Comparison of ENCODE assay signal across 1 cellular context in genomic region chr16:16021988-16022682, GRCh38.
TF ChIP-seq lines count a peak whose summit lies in the region.

No MANE protein-coding gene starts in this region.

TF ChIP-seq in HepG2, 621 proteins besides CTCF, POLR2A, EP300 and RAD21 (continued from another document and continues in another):
- TF ChIP-seq ZNF512 (CRISPR knock-in tag; IDR thresholded peaks at IDR 0.05) (no peak), MAX (IDR thresholded peaks at IDR 0.05) (peak; percentile 13; the same call in 1 of the 2 replicates), ZNF317 (CRISPR knock-in tag; IDR thresholded peaks at IDR 0.05) (peak; percentile 93), RXRB (CRISPR knock-in tag; IDR thresholded peaks at IDR 0.05; ENCODE audit: borderline replicate concordance) (peak; percentile 96), ZNF3 (CRISPR knock-in tag; IDR thresholded peaks at IDR 0.05) (0 out of 2 replicates have a peak, but pooled peaks have one; percentile 41), ZNF350 (CRISPR knock-in tag; IDR thresholded peaks at IDR 0.05; ENCODE audit: borderline replicate concordance, low read depth) (0 out of 2 replicates have a peak, but pooled peaks have one; percentile 63), ZMYM4 (CRISPR knock-in tag; IDR thresholded peaks at IDR 0.05) (no peak), ZFX (CRISPR knock-in tag; IDR thresholded peaks at IDR 0.05; ENCODE audit: low read depth) (peak; percentile 44; the same call in 1 of the 2 replicates), MIER2 (CRISPR knock-in tag; IDR thresholded peaks at IDR 0.05) (peak; percentile 58; the same call in 1 of the 2 replicates), KMT2B (CRISPR knock-in tag; IDR thresholded peaks at IDR 0.05) (peak; percentile 63; the same call in 1 of the 2 replicates), MED1 (CRISPR knock-in tag; IDR thresholded peaks at IDR 0.05) (peak; percentile 64; the same call in 1 of the 2 replicates), AGO2 (optimal IDR thresholded peaks at IDR 0.05; ENCODE audit: low read depth, low read length) (peak; percentile 45), ZNF574 (CRISPR knock-in tag; IDR thresholded peaks at IDR 0.05) (0 out of 2 replicates have a peak, but pooled peaks have one; percentile 18), DRAP1 (CRISPR knock-in tag; IDR thresholded peaks at IDR 0.05) (peak; percentile 46; the same call in 1 of the 2 replicates), HNRNPLL (IDR thresholded peaks at IDR 0.05; ENCODE audit: low read depth, low read length, poor library complexity, severe bottlenecking) (peak; percentile 36), KDM4B (CRISPR knock-in tag; IDR thresholded peaks at IDR 0.05) (0 out of 2 replicates have a peak, but pooled peaks have one; percentile 63), IRF9 (CRISPR knock-in tag; IDR thresholded peaks at IDR 0.05; ENCODE audit: borderline replicate concordance) (0 out of 2 replicates have a peak, but pooled peaks have one; percentile 16), ZNF891 (CRISPR knock-in tag; IDR thresholded peaks at IDR 0.05) (0 out of 2 replicates have a peak, but pooled peaks have one; percentile 32), KAT7 (CRISPR knock-in tag; IDR thresholded peaks at IDR 0.05; ENCODE audit: borderline replicate concordance) (peak; percentile 36; the same call in 1 of the 2 replicates), ZNF629 (CRISPR knock-in tag; conservative IDR thresholded peaks at IDR 0.05) (no peak), FOXA3 (CRISPR knock-in tag; IDR thresholded peaks at IDR 0.05) (peak; percentile 43), MAFG (CRISPR knock-in tag; IDR thresholded peaks at IDR 0.05) (peak; percentile 97), KLF16 (CRISPR knock-in tag; IDR thresholded peaks at IDR 0.05) (peak in 1 of 2 experiments; percentile 52; a peak in 1 of 4 replicates), NFE2L2 (IDR thresholded peaks at IDR 0.05; ENCODE audit: low read length) (peak; percentile 98), HNRNPH1 (optimal IDR thresholded peaks at IDR 0.05; ENCODE audit: low read depth, low read length) (no peak), MTA1 (CRISPR knock-in tag; IDR thresholded peaks at IDR 0.05; ENCODE audit: borderline replicate concordance) (no peak), POGZ (CRISPR knock-in tag; IDR thresholded peaks at IDR 0.05) (0 out of 2 replicates have a peak, but pooled peaks have one; percentile 60), SOX5 (CRISPR knock-in tag; IDR thresholded peaks at IDR 0.05; ENCODE audit: borderline replicate concordance) (peak; percentile 50; the same call in 1 of the 2 replicates), SOX13 (IDR thresholded peaks at IDR 0.05) (no peak), SOX13 (CRISPR knock-in tag; conservative IDR thresholded peaks at IDR 0.05 in 1 of 2, IDR thresholded peaks at IDR 0.05 in 1 of 2) (peak in 1 of 2 experiments; percentile 35; a peak in 1 of 4 replicates), ARHGAP35 (CRISPR knock-in tag; IDR thresholded peaks at IDR 0.05; ENCODE audit: borderline replicate concordance) (0 out of 2 replicates have a peak, but pooled peaks have one; percentile 53), SMAD3 (CRISPR knock-in tag; IDR thresholded peaks at IDR 0.05) (0 out of 2 replicates have a peak, but pooled peaks have one; percentile 69), DMAP1 (CRISPR knock-in tag; IDR thresholded peaks at IDR 0.05) (peak; percentile 41; the same call in 1 of the 2 replicates), TARDBP (CRISPR knock-in tag; IDR thresholded peaks at IDR 0.05) (0 out of 2 replicates have a peak, but pooled peaks have one; percentile 24), ATF2 (CRISPR knock-in tag; IDR thresholded peaks at IDR 0.05) (0 out of 2 replicates have a peak, but pooled peaks have one; percentile 27), GATAD2A (CRISPR knock-in tag; IDR thresholded peaks at IDR 0.05) (peak; percentile 61), ZNF205 (CRISPR knock-in tag; IDR thresholded peaks at IDR 0.05) (0 out of 2 replicates have a peak, but pooled peaks have one; percentile 51), AGO1 (IDR thresholded peaks at IDR 0.05; ENCODE audit: low read depth, low read length, poor library complexity, severe bottlenecking) (peak; percentile 64), SRY (CRISPR knock-in tag; IDR thresholded peaks at IDR 0.05) (peak; percentile 62; the same call in 1 of the 2 replicates), NFE2 (CRISPR knock-in tag; IDR thresholded peaks at IDR 0.05) (peak; percentile 98), ZNF484 (CRISPR knock-in tag; IDR thresholded peaks at IDR 0.05; ENCODE audit: borderline replicate concordance, low read depth) (no peak), TBL1XR1 (IDR thresholded peaks at IDR 0.05; ENCODE audit: borderline replicate concordance, low read length, partially characterized antibody) (peak; percentile 55), KAT8 (CRISPR knock-in tag; IDR thresholded peaks at IDR 0.05) (peak; percentile 73), HMG20A (CRISPR knock-in tag; IDR thresholded peaks at IDR 0.05; ENCODE audit: borderline replicate concordance) (peak; percentile 66; the same call in 1 of the 2 replicates)
- TF ChIP-seq, protein P1, sequence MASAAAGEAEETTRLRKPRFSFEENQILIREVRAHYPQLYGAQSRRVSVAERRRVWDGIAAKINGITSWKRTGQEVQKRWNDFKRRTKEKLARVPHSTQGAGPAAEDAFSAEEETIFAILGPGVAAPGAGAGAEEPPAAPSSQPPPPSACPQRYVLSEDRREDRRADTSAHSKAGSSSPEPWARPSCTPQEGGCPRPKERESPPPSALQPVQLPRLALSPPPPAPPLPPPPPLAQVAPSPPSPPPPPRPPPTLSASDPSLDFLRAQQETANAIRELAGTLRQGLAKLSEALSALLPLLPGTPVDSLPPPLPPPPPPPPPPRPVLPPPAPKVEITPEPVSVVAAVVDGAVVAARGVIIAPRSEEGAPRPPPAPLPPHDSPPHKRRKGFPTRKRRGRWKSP (CRISPR knock-in tag; IDR thresholded peaks at IDR 0.05), result no peak
- TF ChIP-seq, protein P2, sequence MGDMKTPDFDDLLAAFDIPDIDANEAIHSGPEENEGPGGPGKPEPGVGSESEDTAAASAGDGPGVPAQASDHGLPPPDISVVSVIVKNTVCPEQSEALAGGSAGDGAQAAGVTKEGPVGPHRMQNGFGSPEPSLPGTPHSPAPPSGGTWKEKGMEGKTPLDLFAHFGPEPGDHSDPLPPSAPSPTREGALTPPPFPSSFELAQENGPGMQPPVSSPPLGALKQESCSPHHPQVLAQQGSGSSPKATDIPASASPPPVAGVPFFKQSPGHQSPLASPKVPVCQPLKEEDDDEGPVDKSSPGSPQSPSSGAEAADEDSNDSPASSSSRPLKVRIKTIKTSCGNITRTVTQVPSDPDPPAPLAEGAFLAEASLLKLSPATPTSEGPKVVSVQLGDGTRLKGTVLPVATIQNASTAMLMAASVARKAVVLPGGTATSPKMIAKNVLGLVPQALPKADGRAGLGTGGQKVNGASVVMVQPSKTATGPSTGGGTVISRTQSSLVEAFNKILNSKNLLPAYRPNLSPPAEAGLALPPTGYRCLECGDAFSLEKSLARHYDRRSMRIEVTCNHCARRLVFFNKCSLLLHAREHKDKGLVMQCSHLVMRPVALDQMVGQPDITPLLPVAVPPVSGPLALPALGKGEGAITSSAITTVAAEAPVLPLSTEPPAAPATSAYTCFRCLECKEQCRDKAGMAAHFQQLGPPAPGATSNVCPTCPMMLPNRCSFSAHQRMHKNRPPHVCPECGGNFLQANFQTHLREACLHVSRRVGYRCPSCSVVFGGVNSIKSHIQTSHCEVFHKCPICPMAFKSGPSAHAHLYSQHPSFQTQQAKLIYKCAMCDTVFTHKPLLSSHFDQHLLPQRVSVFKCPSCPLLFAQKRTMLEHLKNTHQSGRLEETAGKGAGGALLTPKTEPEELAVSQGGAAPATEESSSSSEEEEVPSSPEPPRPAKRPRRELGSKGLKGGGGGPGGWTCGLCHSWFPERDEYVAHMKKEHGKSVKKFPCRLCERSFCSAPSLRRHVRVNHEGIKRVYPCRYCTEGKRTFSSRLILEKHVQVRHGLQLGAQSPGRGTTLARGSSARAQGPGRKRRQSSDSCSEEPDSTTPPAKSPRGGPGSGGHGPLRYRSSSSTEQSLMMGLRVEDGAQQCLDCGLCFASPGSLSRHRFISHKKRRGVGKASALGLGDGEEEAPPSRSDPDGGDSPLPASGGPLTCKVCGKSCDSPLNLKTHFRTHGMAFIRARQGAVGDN (CRISPR knock-in tag; IDR thresholded peaks at IDR 0.05), result peak; percentile 88
- TF ChIP-seq, protein P3, sequence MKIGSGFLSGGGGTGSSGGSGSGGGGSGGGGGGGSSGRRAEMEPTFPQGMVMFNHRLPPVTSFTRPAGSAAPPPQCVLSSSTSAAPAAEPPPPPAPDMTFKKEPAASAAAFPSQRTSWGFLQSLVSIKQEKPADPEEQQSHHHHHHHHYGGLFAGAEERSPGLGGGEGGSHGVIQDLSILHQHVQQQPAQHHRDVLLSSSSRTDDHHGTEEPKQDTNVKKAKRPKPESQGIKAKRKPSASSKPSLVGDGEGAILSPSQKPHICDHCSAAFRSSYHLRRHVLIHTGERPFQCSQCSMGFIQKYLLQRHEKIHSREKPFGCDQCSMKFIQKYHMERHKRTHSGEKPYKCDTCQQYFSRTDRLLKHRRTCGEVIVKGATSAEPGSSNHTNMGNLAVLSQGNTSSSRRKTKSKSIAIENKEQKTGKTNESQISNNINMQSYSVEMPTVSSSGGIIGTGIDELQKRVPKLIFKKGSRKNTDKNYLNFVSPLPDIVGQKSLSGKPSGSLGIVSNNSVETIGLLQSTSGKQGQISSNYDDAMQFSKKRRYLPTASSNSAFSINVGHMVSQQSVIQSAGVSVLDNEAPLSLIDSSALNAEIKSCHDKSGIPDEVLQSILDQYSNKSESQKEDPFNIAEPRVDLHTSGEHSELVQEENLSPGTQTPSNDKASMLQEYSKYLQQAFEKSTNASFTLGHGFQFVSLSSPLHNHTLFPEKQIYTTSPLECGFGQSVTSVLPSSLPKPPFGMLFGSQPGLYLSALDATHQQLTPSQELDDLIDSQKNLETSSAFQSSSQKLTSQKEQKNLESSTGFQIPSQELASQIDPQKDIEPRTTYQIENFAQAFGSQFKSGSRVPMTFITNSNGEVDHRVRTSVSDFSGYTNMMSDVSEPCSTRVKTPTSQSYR (CRISPR knock-in tag; IDR thresholded peaks at IDR 0.05; ENCODE audit: borderline replicate concordance), result 0 out of 2 replicates have a peak, but pooled peaks have one; percentile 29
- TF ChIP-seq, protein P4, sequence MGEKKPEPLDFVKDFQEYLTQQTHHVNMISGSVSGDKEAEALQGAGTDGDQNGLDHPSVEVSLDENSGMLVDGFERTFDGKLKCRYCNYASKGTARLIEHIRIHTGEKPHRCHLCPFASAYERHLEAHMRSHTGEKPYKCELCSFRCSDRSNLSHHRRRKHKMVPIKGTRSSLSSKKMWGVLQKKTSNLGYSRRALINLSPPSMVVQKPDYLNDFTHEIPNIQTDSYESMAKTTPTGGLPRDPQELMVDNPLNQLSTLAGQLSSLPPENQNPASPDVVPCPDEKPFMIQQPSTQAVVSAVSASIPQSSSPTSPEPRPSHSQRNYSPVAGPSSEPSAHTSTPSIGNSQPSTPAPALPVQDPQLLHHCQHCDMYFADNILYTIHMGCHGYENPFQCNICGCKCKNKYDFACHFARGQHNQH (CRISPR knock-in tag; IDR thresholded peaks at IDR 0.05), result peak; percentile 63; the same call in 1 of the 2 replicates
